8 cellular contexts compared by ENCODE assay signal in genomic region chr14:95519699-95520098, GRCh38. TPM values are rescaled to one million over a fixed set of nuclear protein-coding genes. Genes with fewer than 3 reads are reported as not detected.
A peak's percentile ranks its signal among the peaks of the same experiment; 100 is the strongest.
DNase-seq lines count a peak whose midpoint lies in the region; ATAC-seq and TF ChIP-seq lines count a peak whose summit lies in the region.

No MANE protein-coding gene starts in this region.

- DNase-seq in GF-D8 (lab: John Stamatoyannopoulos, UW) (peak; percentile 39), OCI-M1 (lab: John Stamatoyannopoulos, UW) (peak; percentile 25), cardiac septum (ENCODE audit: low spot score) (peak; percentile 90), mesothelial cell of epicardium (ENCODE audit: low spot score in 2 of 2, unreplicated experiment in 2 of 2) (no peak), Caco-2 (no peak)
- DNase-seq in activated T-cell treated with anti-CD3 and anti-CD28 coated beads, Interleukin-2, amount 50 U/mL, for 48 hours, result peak; percentile 80 to 81
- DNase-seq in stimulated activated CD8-positive, alpha-beta memory T cell treated with anti-CD3 and anti-CD28 coated beads, Interleukin-12 subunit alpha, Interleukin-12 subunit beta, amount 100 ng/mL, for 1 hour (ENCODE audit: low read depth), result peak; percentile 59

- H3K4me1 Mint-ChIP-seq in mesothelial cell of epicardium (peaks cover 24% of the 10 kb centered on the region), Caco-2 (ENCODE audit: low read depth, unreplicated experiment) (peaks cover 21% of the 10 kb centered on the region)

- no peaks in the 10 kb centered on the region for H3K27me3 ChIP-seq in Caco-2 (replicated peaks; ENCODE audit: control insufficient read depth, insufficient read depth, low read length)

- H3K27ac Mint-ChIP-seq in mesothelial cell of epicardium (no peak overlapping the region), Caco-2 (ENCODE audit: unreplicated experiment) (no peak overlapping the region)

- no peak for ATAC-seq in HG03442 (IDR thresholded peaks at IDR 0.05; ENCODE audit: unreplicated experiment)

- peaks cover 47% of the 10 kb centered on the region for H3K27me3 Mint-ChIP-seq in mesothelial cell of epicardium (ENCODE audit: low read depth)
- H3K27me3 Mint-ChIP-seq in Caco-2 (ENCODE audit: insufficient read depth, unreplicated experiment), result no peaks in the 10 kb centered on the region

- POLR2A ChIA-PET in Caco-2 (lab: Charles Lee), result no interaction called here

- H3K36me3 Mint-ChIP-seq in mesothelial cell of epicardium, result no peaks in the 10 kb centered on the region
- H3K36me3 Mint-ChIP-seq in Caco-2 (ENCODE audit: insufficient read depth, unreplicated experiment), result peaks cover 5% of the 10 kb centered on the region

- no peaks in the 10 kb centered on the region for H3K9me3 ChIP-seq in Caco-2

- intact Hi-C loops in cardiac septum (cut with DNase I) (loop anchor here (5.0 kb wide), 1 partner anchor 37 kb away; no protein-coding TSS in a partner anchor), Caco-2 (cut with micrococcal nuclease; ENCODE audit: unreplicated experiment) (no loop called here)

- CTCF ChIA-PET in Caco-2 (lab: Charles Lee), result no interaction called here

- no TSS peak for BruUV-seq in Caco-2 (replicated peaks; lab: Mats Ljungman, UMichigan)

- peaks cover 36% of the 10 kb centered on the region for H3K4me1 ChIP-seq in Caco-2

- TF ChIP-seq CTCF in mesothelial cell of epicardium (IDR thresholded peaks at IDR 0.05; ENCODE audit: unreplicated experiment) (no peak), Caco-2 (IDR thresholded peaks at IDR 0.05; ENCODE audit: insufficient read depth in 1 of 2, low read depth in 1 of 2, low read length in 1 of 2, severe bottlenecking in 1 of 2, unreplicated experiment in 1 of 2) (no peak)

- no peaks in the 10 kb centered on the region; the same call in 1 of the 2 replicates for H3K36me3 ChIP-seq in Caco-2 (ENCODE audit: control insufficient read depth, insufficient read depth, low read length)

- H3K4me3 ChIP-seq in Caco-2 (ENCODE audit: low read depth, low read length), result no peak overlapping the region

- H3K4me3 Mint-ChIP-seq in mesothelial cell of epicardium (no peak overlapping the region), Caco-2 (ENCODE audit: unreplicated experiment) (no peak overlapping the region)

- no peaks in the 10 kb centered on the region for H3K9me3 Mint-ChIP-seq in mesothelial cell of epicardium
- H3K9me3 Mint-ChIP-seq in Caco-2 (ENCODE audit: unreplicated experiment), result no peaks in the 10 kb centered on the region

RNA-seq across cellular contexts. Expression of gene SYNE3, which starts 3.2 kb away (rescaled TPM):
- total RNA-seq in cardiac septum, result 12.4 TPM
- 1.5 to 1.9 TPM (median 1.6 TPM) in 3 replicates for total RNA-seq in mesothelial cell of epicardium
- 19.4 and 21.2 TPM in 2 replicates for total RNA-seq in Caco-2 (2022)

RNA-seq across cellular contexts. Expression of gene GLRX5, which starts 15.2 kb away (rescaled TPM):
- total RNA-seq in cardiac septum, result 61.8 TPM
- total RNA-seq in mesothelial cell of epicardium, result 35.6 to 38.5 TPM (median 38.4 TPM) in 3 replicates
- 66.2 and 67.8 TPM in 2 replicates for total RNA-seq in Caco-2 (2022)

Comparison
In these comparisons a context has a peak if more than half of its experiments do, and no peak if none do; other contexts are left out.
1. DNase-seq: peak in GF-D8 (single experiment), OCI-M1 (single experiment), activated T-cell treated with anti-CD3 and anti-CD28 coated beads, Interleukin-2, amount 50 U/mL, for 48 hours (2 of 2), cardiac septum (single experiment) and stimulated activated CD8-positive, alpha-beta memory T cell treated with anti-CD3 and anti-CD28 coated beads, Interleukin-12 subunit alpha, Interleukin-12 subunit beta, amount 100 ng/mL, for 1 hour (single experiment); none in mesothelial cell of epicardium (0 of 2) and Caco-2 (0 of 2).